8 cellular contexts compared by ENCODE assay signal in genomic region chr13:111202149-111202548, GRCh38.
DNase-seq lines count a peak whose midpoint lies in the region; ATAC-seq and TF ChIP-seq lines count a peak whose summit lies in the region.

No MANE protein-coding gene starts in this region.

- H3K4me1 Mint-ChIP-seq in activated T-cell treated with anti-CD3 and anti-CD28 coated beads, Interleukin-2, amount 50 U/mL, for 72 hours (ENCODE audit: low read depth) = peaks cover 65% of the 10 kb centered on the region
- H3K4me1 Mint-ChIP-seq in T-helper 17 cell = peaks cover 56% of the 10 kb centered on the region

- H3K4me3 Mint-ChIP-seq in activated T-cell treated with anti-CD3 and anti-CD28 coated beads, Interleukin-2, amount 50 U/mL, for 72 hours = peak overlapping the region in 1 of 2 donors; percentile 52
- no peak overlapping the region for H3K4me3 Mint-ChIP-seq in T-helper 17 cell

- H3K9me3 Mint-ChIP-seq in activated T-cell treated with anti-CD3 and anti-CD28 coated beads, Interleukin-2, amount 50 U/mL, for 72 hours = peaks cover 0 to 2% of the 10 kb centered on the region in 2 donors

- no peaks in the 10 kb centered on the region for H3K27me3 Mint-ChIP-seq in activated T-cell treated with anti-CD3 and anti-CD28 coated beads, Interleukin-2, amount 50 U/mL, for 72 hours (ENCODE audit: low read depth)
- no peaks in the 10 kb centered on the region for H3K27me3 Mint-ChIP-seq in T-helper 17 cell

- peak overlapping the region; percentile 59 for H3K27ac Mint-ChIP-seq in activated T-cell treated with anti-CD3 and anti-CD28 coated beads, Interleukin-2, amount 50 U/mL, for 72 hours
- peak overlapping the region; percentile 83 for H3K27ac Mint-ChIP-seq in T-helper 17 cell

- no peak for ATAC-seq in activated T-cell treated with anti-CD3 and anti-CD28 coated beads, Interleukin-2, amount 50 U/mL, for 72 hours (replicated peaks in 1 of 2)
- no peak for ATAC-seq in T-helper 17 cell
- ATAC-seq in HG03159 (IDR thresholded peaks at IDR 0.05; ENCODE audit: unreplicated experiment) = no peak
- ATAC-seq in HG02852 (IDR thresholded peaks at IDR 0.05; ENCODE audit: unreplicated experiment) = no peak

- peaks cover 8 to 82% (median 54%) of the 10 kb centered on the region in 4 donors for H3K4me1 ChIP-seq in tibial artery

- H3K36me3 Mint-ChIP-seq in activated T-cell treated with anti-CD3 and anti-CD28 coated beads, Interleukin-2, amount 50 U/mL, for 72 hours (ENCODE audit: insufficient read depth in 2 of 2) = peaks cover 10 to 20% of the 10 kb centered on the region in 2 donors
- H3K36me3 Mint-ChIP-seq in T-helper 17 cell (ENCODE audit: low read depth) = peaks cover 5% of the 10 kb centered on the region

- no peak for DNase-seq in activated T-cell treated with anti-CD3 and anti-CD28 coated beads, Interleukin-2, amount 50 U/mL, for 72 hours
- DNase-seq in activated T-cell treated with anti-CD3 and anti-CD28 coated beads, Interleukin-2, amount 50 U/mL, for 1 hour = no peak
- DNase-seq in T-helper 17 cell (no peak), tibial artery (no peak), NCI-H524 treated with DMSO at 0.1 percent for 48 hours (lab: John Stamatoyannopoulos, UW) (no peak)

- no peaks in the 10 kb centered on the region for H3K27me3 ChIP-seq in layer of hippocampus (ENCODE audit: control insufficient read depth, insufficient read depth, low read length)
- H3K27me3 ChIP-seq in tibial artery = no peaks in the 10 kb centered on the region

- H3K27ac ChIP-seq in layer of hippocampus (ENCODE audit: low read depth, low read length) (peak overlapping the region; percentile 14), tibial artery (peak overlapping the region; percentile 12 to 76)

- no peak overlapping the region for H3K4me3 ChIP-seq in tibial artery

- no peak for TF ChIP-seq CTCF in tibial artery (IDR thresholded peaks at IDR 0.05)

- H3K9me3 ChIP-seq in T-helper 17 cell (ENCODE audit: control insufficient read depth, low read length, poor library complexity, severe bottlenecking) (no peaks in the 10 kb centered on the region), tibial artery (no peaks in the 10 kb centered on the region)

- intact Hi-C loops in tibial artery (cut with DNase I; ENCODE audit: low total_unique reads) = no loop called here

- peaks cover 4 to 10% (median 6%) of the 10 kb centered on the region in 3 donors for H3K36me3 ChIP-seq in tibial artery
